8 cellular contexts compared by ENCODE assay signal in the genomic region with DNA sequence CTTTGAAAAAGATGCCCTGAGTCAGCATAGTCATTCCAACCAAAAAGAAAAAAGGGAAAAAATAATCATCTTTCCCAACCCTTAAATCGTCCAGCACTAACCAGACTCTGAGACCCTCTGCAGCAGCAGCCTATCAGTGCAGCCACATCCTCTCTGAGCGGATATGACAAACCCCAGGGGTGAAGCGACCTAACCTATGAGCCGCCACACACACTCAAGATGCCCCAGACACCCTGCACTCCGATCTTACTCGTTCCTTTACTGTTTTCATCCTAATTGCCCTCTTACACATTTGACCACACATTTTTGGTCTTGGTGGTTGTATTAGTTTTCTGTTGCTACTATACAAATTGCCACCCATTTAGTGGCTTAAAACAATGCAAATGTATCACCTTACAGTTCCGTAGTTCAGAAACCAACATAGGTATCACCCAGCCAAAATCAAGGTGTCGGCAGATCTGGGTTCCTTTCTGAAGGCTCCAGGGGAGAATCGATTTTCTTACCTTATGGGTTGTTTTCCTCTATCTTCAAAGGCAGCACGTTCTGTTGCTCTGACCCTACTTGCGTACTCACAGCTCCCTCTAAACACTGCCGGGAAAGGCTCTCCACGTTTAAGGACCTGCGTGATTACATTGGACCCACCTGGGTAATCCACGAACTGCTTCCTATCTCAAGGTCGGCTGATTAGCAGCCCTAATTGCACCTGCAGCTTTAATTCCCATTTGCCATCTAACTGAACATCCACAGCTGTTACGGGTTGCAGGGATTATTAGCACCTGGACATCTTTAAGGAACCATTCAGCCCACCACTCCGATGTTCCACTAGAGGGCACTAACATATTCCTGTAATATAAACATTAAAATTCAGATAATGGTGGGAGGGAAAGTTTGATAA. TPM values are rescaled to one million over a fixed set of nuclear protein-coding genes. Genes with fewer than 3 reads are reported as not detected.
A peak's percentile ranks its signal among the peaks of the same experiment; 100 is the strongest.
DNase-seq lines count a peak whose midpoint lies in the region; ATAC-seq, FAIRE-seq and TF ChIP-seq lines count a peak whose summit lies in the region.

No MANE protein-coding gene starts in this region.

- H3K36me3 ChIP-seq in lower lobe of right lung = no peaks in the 10 kb centered on the region

- no peaks in the 10 kb centered on the region for H3K9me3 ChIP-seq in lower lobe of right lung

- ATAC-seq in lower lobe of right lung (peak; percentile 39 to 46), GM18505 (IDR thresholded peaks at IDR 0.05; ENCODE audit: unreplicated experiment) (no peak)

- 63 to 68% methylated on average over 18 of the region's 18 CpGs for WGBS in lower leg skin, 2 donors

- no peaks in the 10 kb centered on the region for H3K27me3 ChIP-seq in lower lobe of right lung (ENCODE audit: low read depth)

- H3K4me3 ChIP-seq in lower lobe of right lung (no peak overlapping the region), lower leg skin (ENCODE audit: low read depth, poor library complexity, severe bottlenecking) (no peak overlapping the region)

- FAIRE-seq in G401.6 (lab: Jason Lieb, UNC) = peak; percentile 80

- intact Hi-C loops in lower lobe of right lung (cut with DNase I) = no loop called here
- intact Hi-C loops in lower leg skin (cut with DNase I; ENCODE audit: low total_unique reads) = no loop called here

- in situ Hi-C loops in ACHN (cut with HindIII; ENCODE audit: low pct_ligation_motif_present, low pct_unique_long_range_greater_than_20kb, low sequenced_read_pairs) = no loop called here

- peak; percentile 53 for DNase-seq in ACHN
- peak; percentile 67 for DNase-seq in NCI-H69 (lab: John Stamatoyannopoulos, UW)
- peak; percentile 19 for DNase-seq in amniotic epithelial cell (ENCODE audit: low read depth)
- DNase-seq in lower lobe of right lung = no peak
- DNase-seq in putamen (ENCODE audit: low spot score) = no peak
- DNase-seq in lower leg skin (ENCODE audit: low spot score in 2 of 2) = no peak

- TF ChIP-seq POLR2A in GM18505 (IDR thresholded peaks at IDR 0.05; ENCODE audit: borderline replicate concordance, extremely low read depth, insufficient read depth, insufficient read length) = no peak
- TF ChIP-seq POLR2A in lower leg skin (IDR thresholded peaks at IDR 0.05) = no peak

- TF ChIP-seq CTCF in lower lobe of right lung (IDR thresholded peaks at IDR 0.05) (peak; percentile 47), lower leg skin (IDR thresholded peaks at IDR 0.05) (no peak)

- no peaks in the 10 kb centered on the region for H3K4me1 ChIP-seq in lower lobe of right lung

- no peak overlapping the region for H3K27ac ChIP-seq in lower lobe of right lung

RNA-seq across cellular contexts. Expression of gene PRSS1, which starts 37.3 kb away (rescaled TPM):
- total RNA-seq in lower lobe of right lung (not detected), lower leg skin (1 to 10 TPM in 1 of 4 donors, not detected in 3; 3.0 TPM)

RNA-seq across cellular contexts. Expression of gene PRSS2, which starts 58.8 kb away (rescaled TPM):
- total RNA-seq in lower lobe of right lung (not detected), lower leg skin (1 to 10 TPM in 1 of 4 donors, not detected in 3; 1.2 TPM)

Comparison
In these comparisons a context has a peak if more than half of its experiments do, and no peak if none do; other contexts are left out.
1. DNase-seq: peak in ACHN (single experiment), NCI-H69 (single experiment) and amniotic epithelial cell (single experiment); none in lower lobe of right lung (single experiment), putamen (single experiment) and lower leg skin (0 of 2).